In genomic region chr7:149261829-149262617, GRCh38 we compare ENCODE assay signal across 8 cellular contexts. TPM values are rescaled to one million over a fixed set of nuclear protein-coding genes. Genes with fewer than 3 reads are reported as not detected.
A peak's percentile ranks its signal among the peaks of the same experiment; 100 is the strongest.
DNase-seq lines count a peak whose midpoint lies in the region; ATAC-seq, FAIRE-seq and TF ChIP-seq lines count a peak whose summit lies in the region.

Gene ZNF783, plus strand, starts transcription at chr7:149262196. Its CDS starts 138 bp downstream, at chr7:149262334.

- peak within 1 kb of the TSS; percentile 79 for H3K4me2 ChIP-seq in endothelial cell of umbilical vein (ENCODE audit: insufficient read depth, low read length)

- dilution Hi-C loops in endothelial cell of umbilical vein (cut with MboI; ENCODE audit: extremely low pct_ligation_motif_present, low sequenced_read_pairs) = no loop called here

- no peaks in the 10 kb centered on the region for H4K20me1 ChIP-seq in endothelial cell of umbilical vein (replicated peaks; ENCODE audit: control insufficient read depth, extremely low read depth, insufficient read depth, low read length)

- intact Hi-C loops in endothelial cell of umbilical vein (cut with micrococcal nuclease) = loop anchor here (1.0 to 5.0 kb wide), 6 partner anchors 23 to 455 kb away; partner anchors contain the start of genes ZNF212, ZNF746 and ZNF777

- H3K4me3 ChIP-seq in HL-60 (replicated peaks; ENCODE audit: insufficient read depth, low read length) (peak within 1 kb of the TSS; percentile 47), endothelial cell of umbilical vein (replicated peaks in 1 of 3; ENCODE audit: insufficient read depth in 1 of 3, low read depth in 1 of 3, low read length in 3 of 3) (peak within 1 kb of the TSS; percentile 19 to 61 (median 44))

- CTCF ChIA-PET in endothelial cell of umbilical vein (lab: Charles Lee) = interaction anchor here (0.6 to 2.2 kb wide), 27 partner anchors 8 to 363 kb away, joined by 3 to 19 read pairs (median 5); partner anchors contain the start of genes ZNF282, ZNF398 and ZNF777

- peak; percentile 6 for TF ChIP-seq CTCF in HL-60 (IDR thresholded peaks at IDR 0.05; ENCODE audit: insufficient read depth, low read length)
- TF ChIP-seq CTCF in endothelial cell of umbilical vein (IDR thresholded peaks at IDR 0.05; ENCODE audit: extremely low read depth in 1 of 2, insufficient read depth in 1 of 2, low read depth in 1 of 2, low read length in 2 of 2) = peak; percentile 71 to 87

- peak; percentile 63 for FAIRE-seq in endothelial cell of umbilical vein (lab: Jason Lieb, UNC)

- H3K27me3 ChIP-seq in HL-60 (ENCODE audit: insufficient read depth, poor library complexity, severe bottlenecking) = no peaks in the 10 kb centered on the region
- H3K27me3 ChIP-seq in endothelial cell of umbilical vein (ENCODE audit: control insufficient read depth in 2 of 2, insufficient read depth in 2 of 2, low read length in 2 of 2) = no peaks in the 10 kb centered on the region

- DNase-seq in COR-L47 (lab: John Stamatoyannopoulos, UW) (peak; percentile 74), HL-60 (ENCODE audit: low read depth in 1 of 2, low spot score in 1 of 2) (peak; percentile 77 to 78), endothelial cell of umbilical vein (ENCODE audit: low read depth, low spot score) (peak; percentile 85), middle frontal gyrus (ENCODE audit: extremely low spot score, low spot score) (peak; percentile 77)
- DNase-seq in NK-92 treated with Interleukin-12 subunit alpha and Interleukin-12 subunit beta, amount 100 ng/mL, for 24 hours (lab: John Stamatoyannopoulos, UW) = peak; percentile 83
- peak; percentile 53 for DNase-seq in activated CD8-positive, alpha-beta memory T cell treated with anti-CD3 and anti-CD28 coated beads, Interleukin-2, amount 50 U/mL, for 1 hour (ENCODE audit: extremely low read depth)
- peak; percentile 68 to 75 for DNase-seq in stimulated activated CD8-positive, alpha-beta memory T cell treated with anti-CD3 and anti-CD28 coated beads, Interleukin-2, amount 100 ng/mL, for 1 hour (ENCODE audit: low read depth in 2 of 2)

- H3K9me3 ChIP-seq in endothelial cell of umbilical vein (replicated peaks; ENCODE audit: control insufficient read depth, insufficient read depth, low read length) = no peaks in the 10 kb centered on the region

- H3K79me2 ChIP-seq in endothelial cell of umbilical vein (ENCODE audit: control insufficient read depth, insufficient read depth, low read length) = no peaks in the 10 kb centered on the region

- peak within 1 kb of the TSS; percentile 29 for H3K27ac ChIP-seq in HL-60 (replicated peaks)
- peak within 1 kb of the TSS; percentile 55 for H3K27ac ChIP-seq in endothelial cell of umbilical vein (ENCODE audit: insufficient read depth, low read depth, low read length)

- no peak for TF ChIP-seq POLR2A in endothelial cell of umbilical vein (IDR thresholded peaks at IDR 0.05; ENCODE audit: low read depth, low read length)

- H3K9ac ChIP-seq in endothelial cell of umbilical vein (replicated peaks; ENCODE audit: extremely low read depth, insufficient read depth, low read length) = peak within 1 kb of the TSS; percentile 49

- peak; percentile 80 for ATAC-seq in GM19463 (IDR thresholded peaks at IDR 0.05; ENCODE audit: unreplicated experiment)

- H3K4me1 ChIP-seq in endothelial cell of umbilical vein (ENCODE audit: control insufficient read depth, extremely low read depth, insufficient read depth, low read length) = peaks cover 3% of the 10 kb centered on the region

- POLR2A ChIA-PET in endothelial cell of umbilical vein (lab: Charles Lee) = interaction anchor here (0.5 to 0.9 kb wide), 4 partner anchors 14 to 174 kb away, joined by 4 to 11 read pairs (median 7); no protein-coding TSS in a partner anchor

- peaks cover 0 to 10% of the 10 kb centered on the region in 2 experiments for H3K36me3 ChIP-seq in endothelial cell of umbilical vein (ENCODE audit: control insufficient read depth in 2 of 2, extremely low read depth in 1 of 2, insufficient read depth in 2 of 2, low read length in 2 of 2)

- H2AFZ ChIP-seq in endothelial cell of umbilical vein (ENCODE audit: low read depth, low read length) = peak within 1 kb of the TSS; percentile 95

- no peaks in the 10 kb centered on the region for H3K9me1 ChIP-seq in endothelial cell of umbilical vein (replicated peaks; ENCODE audit: control insufficient read depth, extremely low read depth, insufficient read depth, low read length)

- BruUV-seq in endothelial cell of umbilical vein (replicated peaks; lab: Mats Ljungman, UMichigan) = no TSS peak

TF ChIP-seq in endothelial cell of umbilical vein, 7 proteins besides CTCF, POLR2A, EP300 and RAD21:
- TF ChIP-seq FOS (IDR thresholded peaks at IDR 0.05; ENCODE audit: borderline replicate concordance, insufficient read depth, low read length) (no peak), MYC (IDR thresholded peaks at IDR 0.05; ENCODE audit: low read depth, low read length) (peak; percentile 34), MAX (IDR thresholded peaks at IDR 0.05; ENCODE audit: insufficient read depth, insufficient read length) (peak; percentile 95), POLR2AphosphoS5 (IDR thresholded peaks at IDR 0.05; ENCODE audit: insufficient read depth, low read depth, low read length) (peak; percentile 36)

RNA-seq across cellular contexts. Expression of gene ZNF783, which starts in this region (rescaled TPM):
- 9.2 and 9.8 TPM in 2 replicates for total RNA-seq in endothelial cell of umbilical vein
- polyA plus RNA-seq in endothelial cell of umbilical vein = 7.3 and 8.0 TPM in 2 replicates
- polyA plus RNA-seq in endothelial cell of umbilical vein (2011; cell fraction: cytosol; rRNA removed) = 4.2 and 5.5 TPM in 2 replicates
- polyA plus RNA-seq in endothelial cell of umbilical vein (2011; cell fraction: nucleus; rRNA removed) = 39.4 and 41.8 TPM in 2 replicates
- polyA plus RNA-seq in endothelial cell of umbilical vein (2012) = 3.9 and 5.4 TPM in 2 replicates
- polyA minus RNA-seq in endothelial cell of umbilical vein = 6.9 and 10.7 TPM in 2 replicates
- polyA minus RNA-seq in endothelial cell of umbilical vein (2011; cell fraction: cytosol; rRNA and poly(A)+ RNA removed) = 3.9 TPM
- 7.7 and 10.1 TPM in 2 replicates for polyA minus RNA-seq in endothelial cell of umbilical vein (2011; cell fraction: nucleus; rRNA and poly(A)+ RNA removed)

Comparison
In these comparisons a context has a peak if more than half of its experiments do, and no peak if none do; other contexts are left out.
1. Peak in every context shown above with its lines: DNase-seq, ATAC-seq, H3K4me3 ChIP-seq and H3K27ac ChIP-seq.